In genomic region chr5:43602818-43603534, GRCh38 we compare ENCODE assay signal across 1 cellular context.
TF ChIP-seq lines count a peak whose summit lies in the region.

TSS of gene NNT (plus strand) at chr5:43603180. CDS start at chr5:43609196, 6,016 bp downstream.

TF ChIP-seq in K562, 482 proteins besides CTCF, POLR2A, EP300 and RAD21 (continued from another document and continues in another):
- TF ChIP-seq, protein P1, sequence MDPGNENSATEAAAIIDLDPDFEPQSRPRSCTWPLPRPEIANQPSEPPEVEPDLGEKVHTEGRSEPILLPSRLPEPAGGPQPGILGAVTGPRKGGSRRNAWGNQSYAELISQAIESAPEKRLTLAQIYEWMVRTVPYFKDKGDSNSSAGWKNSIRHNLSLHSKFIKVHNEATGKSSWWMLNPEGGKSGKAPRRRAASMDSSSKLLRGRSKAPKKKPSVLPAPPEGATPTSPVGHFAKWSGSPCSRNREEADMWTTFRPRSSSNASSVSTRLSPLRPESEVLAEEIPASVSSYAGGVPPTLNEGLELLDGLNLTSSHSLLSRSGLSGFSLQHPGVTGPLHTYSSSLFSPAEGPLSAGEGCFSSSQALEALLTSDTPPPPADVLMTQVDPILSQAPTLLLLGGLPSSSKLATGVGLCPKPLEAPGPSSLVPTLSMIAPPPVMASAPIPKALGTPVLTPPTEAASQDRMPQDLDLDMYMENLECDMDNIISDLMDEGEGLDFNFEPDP (CRISPR knock-in tag; IDR thresholded peaks at IDR 0.05) = no peak
- TF ChIP-seq POLR2G (IDR thresholded peaks at IDR 0.05; ENCODE audit: low read depth, low read length) (peak; percentile 90), RAD51 (IDR thresholded peaks at IDR 0.05; ENCODE audit: borderline replicate concordance, low read depth) (peak; percentile 86), SMARCB1 (IDR thresholded peaks at IDR 0.05; ENCODE audit: insufficient read length, low read depth) (no peak), ELF1 (tag; IDR thresholded peaks at IDR 0.05) (peak; percentile 96), DDX20 (tag; IDR thresholded peaks at IDR 0.05; ENCODE audit: low read depth) (no peak), CREB1 (IDR thresholded peaks at IDR 0.05) (no peak; the same call in none of the 2 replicates), CREB1 (CRISPR knock-in tag; IDR thresholded peaks at IDR 0.05) (peak; percentile 33; the same call in 1 of the 2 replicates), YY1 (IDR thresholded peaks at IDR 0.05; ENCODE audit: borderline replicate concordance in 1 of 3, control insufficient read depth in 1 of 3, extremely low read depth in 1 of 3, insufficient read depth in 3 of 3, insufficient read length in 1 of 3, insufficient replicate concordance in 2 of 3, low read depth in 1 of 3, low read length in 2 of 3) (peak in 1 of 3 experiments; percentile 61), CCNT2 (IDR thresholded peaks at IDR 0.05; ENCODE audit: borderline replicate concordance, extremely low read depth, insufficient read length, low read depth, low read length) (peak; percentile 47), MYBL2 (IDR thresholded peaks at IDR 0.05; ENCODE audit: low read depth) (no peak), MYBL2 (CRISPR knock-in tag; IDR thresholded peaks at IDR 0.05; ENCODE audit: borderline replicate concordance) (no peak), PHB2 (IDR thresholded peaks at IDR 0.05; ENCODE audit: low read depth) (no peak), RBFOX2 (IDR thresholded peaks at IDR 0.05; ENCODE audit: low read depth, low read length) (peak; percentile 88), PHF21A (IDR thresholded peaks at IDR 0.05; ENCODE audit: borderline replicate concordance, low read depth) (no peak), BRF1 (IDR thresholded peaks at IDR 0.05; ENCODE audit: borderline replicate concordance, extremely low read depth, insufficient read length) (no peak), POLR2AphosphoS2 (IDR thresholded peaks at IDR 0.05; ENCODE audit: low read length) (no peak), ZSCAN32 (CRISPR knock-in tag; IDR thresholded peaks at IDR 0.05) (no peak), HDAC8 (tag; IDR thresholded peaks at IDR 0.05) (0 out of 2 replicates have a peak, but pooled peaks have one; percentile 15), SMARCE1 (IDR thresholded peaks at IDR 0.05) (0 out of 2 replicates have a peak, but pooled peaks have one; percentile 5), ZNF124 (CRISPR knock-in tag; IDR thresholded peaks at IDR 0.05) (no peak), PML (IDR thresholded peaks at IDR 0.05; ENCODE audit: low read length) (no peak), KLF6 (CRISPR knock-in tag; IDR thresholded peaks at IDR 0.05; ENCODE audit: borderline replicate concordance) (0 out of 2 replicates have a peak, but pooled peaks have one; percentile 23), ZBTB33 (CRISPR knock-in tag; IDR thresholded peaks at IDR 0.05) (no peak), FOXP4 (CRISPR knock-in tag; IDR thresholded peaks at IDR 0.05; ENCODE audit: borderline replicate concordance) (no peak), ETV5 (CRISPR knock-in tag; IDR thresholded peaks at IDR 0.05; ENCODE audit: low read depth) (peak; percentile 81; the same call in 1 of the 2 replicates), TSHZ1 (CRISPR knock-in tag; IDR thresholded peaks at IDR 0.05) (no peak), BRD4 (IDR thresholded peaks at IDR 0.05) (peak; percentile 76; the same call in 1 of the 2 replicates), GATAD2B (IDR thresholded peaks at IDR 0.05; ENCODE audit: borderline replicate concordance) (no peak), NFATC3 (IDR thresholded peaks at IDR 0.05) (no peak), NCOR1 (IDR thresholded peaks at IDR 0.05) (no peak), ZNF143 (CRISPR knock-in tag; IDR thresholded peaks at IDR 0.05) (no peak), TBP (optimal IDR thresholded peaks at IDR 0.05; ENCODE audit: low read depth, low read length) (peak; percentile 27), JUND (IDR thresholded peaks at IDR 0.05; ENCODE audit: borderline replicate concordance, low read depth, low read length) (no peak), JUND (tag; IDR thresholded peaks at IDR 0.05; ENCODE audit: borderline replicate concordance, low read depth, low read length) (no peak), ZNF764 (CRISPR knock-in tag; IDR thresholded peaks at IDR 0.05; ENCODE audit: low read depth) (no peak), FOXP1 (CRISPR knock-in tag; IDR thresholded peaks at IDR 0.05) (peak; percentile 57; the same call in 1 of the 2 replicates), ZSCAN29 (IDR thresholded peaks at IDR 0.05) (no peak), UBTF (IDR thresholded peaks at IDR 0.05; ENCODE audit: borderline replicate concordance in 1 of 2, low read depth in 2 of 2, low read length in 2 of 2) (0 out of 4 replicates have a peak, but pooled peaks of 1 of the 2 experiments have one; percentile 48), ZNF175 (CRISPR knock-in tag; IDR thresholded peaks at IDR 0.05; ENCODE audit: low read depth) (no peak), ZNF518B (CRISPR knock-in tag; IDR thresholded peaks at IDR 0.05) (no peak), CBX2 (IDR thresholded peaks at IDR 0.05; ENCODE audit: insufficient read depth, low read length, poor library complexity, severe bottlenecking) (no peak), ZNF354B (CRISPR knock-in tag; IDR thresholded peaks at IDR 0.05) (no peak), ETV6 (IDR thresholded peaks at IDR 0.05; ENCODE audit: borderline replicate concordance in 1 of 2, low read depth in 2 of 2, low read length in 1 of 2) (no peak), ETV6 (CRISPR knock-in tag; IDR thresholded peaks at IDR 0.05; ENCODE audit: borderline replicate concordance) (no peak), SOX6 (IDR thresholded peaks at IDR 0.05) (no peak), NR4A1 (CRISPR knock-in tag; IDR thresholded peaks at IDR 0.05) (no peak), NR4A1 (tag; IDR thresholded peaks at IDR 0.05) (no peak), XRCC5 (IDR thresholded peaks at IDR 0.05; ENCODE audit: low read depth, low read length) (no peak)
- TF ChIP-seq, protein P2, sequence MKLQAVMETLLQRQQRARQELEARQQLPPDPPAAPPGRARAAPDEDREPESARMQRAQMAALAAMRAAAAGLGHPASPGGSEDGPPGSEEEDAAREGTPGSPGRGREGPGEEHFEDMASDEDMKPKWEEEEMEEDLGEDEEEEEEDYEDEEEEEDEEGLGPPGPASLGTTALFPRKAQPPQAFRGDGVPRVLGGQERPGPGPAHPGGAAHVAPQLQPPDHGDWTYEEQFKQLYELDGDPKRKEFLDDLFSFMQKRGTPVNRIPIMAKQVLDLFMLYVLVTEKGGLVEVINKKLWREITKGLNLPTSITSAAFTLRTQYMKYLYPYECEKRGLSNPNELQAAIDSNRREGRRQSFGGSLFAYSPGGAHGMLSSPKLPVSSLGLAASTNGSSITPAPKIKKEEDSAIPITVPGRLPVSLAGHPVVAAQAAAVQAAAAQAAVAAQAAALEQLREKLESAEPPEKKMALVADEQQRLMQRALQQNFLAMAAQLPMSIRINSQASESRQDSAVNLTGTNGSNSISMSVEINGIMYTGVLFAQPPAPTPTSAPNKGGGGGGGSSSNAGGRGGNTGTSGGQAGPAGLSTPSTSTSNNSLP (IDR thresholded peaks at IDR 0.05; ENCODE audit: borderline replicate concordance, low read depth, low read length) = no peak
- TF ChIP-seq, protein P3, sequence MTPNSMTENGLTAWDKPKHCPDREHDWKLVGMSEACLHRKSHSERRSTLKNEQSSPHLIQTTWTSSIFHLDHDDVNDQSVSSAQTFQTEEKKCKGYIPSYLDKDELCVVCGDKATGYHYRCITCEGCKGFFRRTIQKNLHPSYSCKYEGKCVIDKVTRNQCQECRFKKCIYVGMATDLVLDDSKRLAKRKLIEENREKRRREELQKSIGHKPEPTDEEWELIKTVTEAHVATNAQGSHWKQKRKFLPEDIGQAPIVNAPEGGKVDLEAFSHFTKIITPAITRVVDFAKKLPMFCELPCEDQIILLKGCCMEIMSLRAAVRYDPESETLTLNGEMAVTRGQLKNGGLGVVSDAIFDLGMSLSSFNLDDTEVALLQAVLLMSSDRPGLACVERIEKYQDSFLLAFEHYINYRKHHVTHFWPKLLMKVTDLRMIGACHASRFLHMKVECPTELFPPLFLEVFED (CRISPR knock-in tag; conservative IDR thresholded peaks at IDR 0.05) = no peak
